ENCODE assay signal across 11 cellular contexts in genomic region chr6:56101141-56101553, GRCh38.
A peak's percentile ranks its signal among the peaks of the same experiment; 100 is the strongest.
DNase-seq lines count a peak whose midpoint lies in the region; ATAC-seq and TF ChIP-seq lines count a peak whose summit lies in the region.
"Had no signal": no experiment of that assay in that cellular context is flagged by ENCODE, and none has a peak within 500 bp of the region (broad histone marks: within the 10 kb centered on the region; RNA-seq: fewer than 3 reads in every experiment).

No MANE protein-coding gene starts in this region.

- H3K4me3 Mint-ChIP-seq in activated CD4-positive, alpha-beta memory T cell treated with anti-CD3 and anti-CD28 coated beads for 36 hours = no peak overlapping the region

- POLR2A ChIA-PET in activated CD4-positive, alpha-beta memory T cell treated with anti-CD3 and anti-CD28 coated beads for 36 hours (lab: Charles Lee) = no interaction called here

- no peak overlapping the region for H3K27ac Mint-ChIP-seq in activated CD4-positive, alpha-beta memory T cell treated with anti-CD3 and anti-CD28 coated beads for 36 hours

- peaks cover 0 to 15% of the 10 kb centered on the region in 2 donors for H3K4me1 ChIP-seq in left lung

- DNase-seq in COLO668 (lab: John Stamatoyannopoulos, UW; ENCODE audit: unreplicated experiment) (peak; percentile 10), LHCN-M2 (ENCODE audit: low read depth) (peak; percentile 97), amniotic epithelial cell (ENCODE audit: low read depth) (peak; percentile 97), left lung (peak in 1 of 2 donors; percentile 41), NAMALWA (ENCODE audit: low spot score) (no peak), inferior parietal cortex (ENCODE audit: extremely low spot score) (no peak)
- DNase-seq in activated CD4-positive, alpha-beta memory T cell treated with anti-CD3 and anti-CD28 coated beads for 36 hours = no peak
- DNase-seq: amygdala, left cardiac atrium, NCI-H1694 had no signal

- peaks cover 5% of the 10 kb centered on the region for H3K9me3 Mint-ChIP-seq in activated CD4-positive, alpha-beta memory T cell treated with anti-CD3 and anti-CD28 coated beads for 36 hours

- no peaks in the 10 kb centered on the region for H3K27me3 ChIP-seq in left lung

- TF ChIP-seq CTCF in left lung (IDR thresholded peaks at IDR 0.05) = no peak

- H3K4me1 Mint-ChIP-seq in activated CD4-positive, alpha-beta memory T cell treated with anti-CD3 and anti-CD28 coated beads for 36 hours (ENCODE audit: low read depth) = no peaks in the 10 kb centered on the region

- H3K27ac ChIP-seq in left lung = peak overlapping the region; percentile 3 to 42

- ATAC-seq in left lung (peak; percentile 89), HG03571 (IDR thresholded peaks at IDR 0.05; ENCODE audit: unreplicated experiment) (no peak)

- no peaks in the 10 kb centered on the region for H3K36me3 ChIP-seq in left lung

- no peaks in the 10 kb centered on the region for H3K9me3 ChIP-seq in left lung

- intact Hi-C loops in left lung (cut with DNase I) = no loop called here
- intact Hi-C loops in activated CD4-positive, alpha-beta memory T cell treated with anti-CD3 and anti-CD28 coated beads for 36 hours (cut with micrococcal nuclease) = no loop called here

- no peak overlapping the region for H3K4me3 ChIP-seq in left lung

- H3K27me3 Mint-ChIP-seq in activated CD4-positive, alpha-beta memory T cell treated with anti-CD3 and anti-CD28 coated beads for 36 hours = no peaks in the 10 kb centered on the region

- CTCF ChIA-PET in activated CD4-positive, alpha-beta memory T cell treated with anti-CD3 and anti-CD28 coated beads for 36 hours (lab: Charles Lee) = no interaction called here

- no peaks in the 10 kb centered on the region for H3K36me3 Mint-ChIP-seq in activated CD4-positive, alpha-beta memory T cell treated with anti-CD3 and anti-CD28 coated beads for 36 hours

Comparison
In these comparisons a context has a peak if more than half of its experiments do, and no peak if none do; other contexts are left out.
1. DNase-seq: peak in COLO668 (single experiment), LHCN-M2 (single experiment) and amniotic epithelial cell (single experiment); none in NAMALWA (single experiment), inferior parietal cortex (single experiment) and activated CD4-positive, alpha-beta memory T cell treated with anti-CD3 and anti-CD28 coated beads for 36 hours (single experiment).